In the genomic region with DNA sequence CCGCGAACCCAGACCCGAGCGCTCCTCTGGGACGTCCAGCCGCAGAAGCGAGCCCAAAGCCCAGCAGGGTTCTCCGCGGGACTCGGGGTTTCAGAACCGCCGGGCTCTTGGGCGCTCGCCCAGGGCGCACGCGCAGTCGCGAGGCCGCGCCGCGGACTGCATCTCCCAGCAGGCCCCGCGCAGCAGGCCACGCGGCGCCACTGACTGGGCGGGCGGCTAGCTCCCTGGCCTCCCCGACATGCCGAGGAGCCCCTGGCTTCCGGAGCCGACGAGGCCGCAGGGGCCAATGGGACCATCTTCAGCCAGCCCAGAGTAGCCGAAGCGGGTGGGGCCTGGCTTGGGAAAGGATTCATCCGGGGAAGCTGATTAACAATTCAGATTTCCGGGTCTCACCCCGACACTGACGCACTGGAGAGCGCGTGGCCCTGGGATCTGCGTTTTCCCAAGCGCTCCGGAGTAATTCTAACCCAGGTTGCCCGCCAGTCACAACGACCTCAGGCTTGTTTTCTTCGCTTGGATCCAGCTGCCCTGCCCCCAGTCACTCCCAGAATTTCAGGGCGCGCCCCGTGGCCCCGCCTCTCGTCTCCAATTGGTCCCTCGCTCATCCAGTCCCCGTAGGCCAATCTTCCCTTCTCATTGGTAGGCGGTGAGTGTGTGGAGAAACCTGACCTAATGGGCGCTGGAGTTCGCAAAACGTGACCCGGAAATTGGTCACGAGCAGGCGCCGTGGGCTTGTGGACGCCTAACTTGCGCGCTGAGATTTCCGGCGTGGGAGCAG, we compare ENCODE assay signal across 1 cellular context.
TF ChIP-seq lines count a peak whose summit lies in the region.

A gene (plus strand): TSS at position 745 of the 778 bp plus-strand sequence. CDS start 328 bp downstream, outside the sequence.

TF ChIP-seq in HepG2, 621 proteins besides CTCF, POLR2A, EP300 and RAD21 (continued from another document and continues in another):
- TF ChIP-seq, protein P1, sequence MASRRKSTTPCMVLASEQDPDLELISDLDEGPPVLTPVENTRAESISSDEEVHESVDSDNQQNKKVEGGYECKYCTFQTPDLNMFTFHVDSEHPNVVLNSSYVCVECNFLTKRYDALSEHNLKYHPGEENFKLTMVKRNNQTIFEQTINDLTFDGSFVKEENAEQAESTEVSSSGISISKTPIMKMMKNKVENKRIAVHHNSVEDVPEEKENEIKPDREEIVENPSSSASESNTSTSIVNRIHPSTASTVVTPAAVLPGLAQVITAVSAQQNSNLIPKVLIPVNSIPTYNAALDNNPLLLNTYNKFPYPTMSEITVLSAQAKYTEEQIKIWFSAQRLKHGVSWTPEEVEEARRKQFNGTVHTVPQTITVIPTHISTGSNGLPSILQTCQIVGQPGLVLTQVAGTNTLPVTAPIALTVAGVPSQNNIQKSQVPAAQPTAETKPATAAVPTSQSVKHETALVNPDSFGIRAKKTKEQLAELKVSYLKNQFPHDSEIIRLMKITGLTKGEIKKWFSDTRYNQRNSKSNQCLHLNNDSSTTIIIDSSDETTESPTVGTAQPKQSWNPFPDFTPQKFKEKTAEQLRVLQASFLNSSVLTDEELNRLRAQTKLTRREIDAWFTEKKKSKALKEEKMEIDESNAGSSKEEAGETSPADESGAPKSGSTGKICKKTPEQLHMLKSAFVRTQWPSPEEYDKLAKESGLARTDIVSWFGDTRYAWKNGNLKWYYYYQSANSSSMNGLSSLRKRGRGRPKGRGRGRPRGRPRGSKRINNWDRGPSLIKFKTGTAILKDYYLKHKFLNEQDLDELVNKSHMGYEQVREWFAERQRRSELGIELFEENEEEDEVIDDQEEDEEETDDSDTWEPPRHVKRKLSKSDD (CRISPR knock-in tag; IDR thresholded peaks at IDR 0.05; ENCODE audit: low read depth) = 0 out of 2 replicates have a peak, but pooled peaks have one; percentile 77
- TF ChIP-seq SAFB2 (CRISPR knock-in tag; IDR thresholded peaks at IDR 0.05; ENCODE audit: borderline replicate concordance, low read depth) = no peak
- peak; percentile 67; the same call in 1 of the 2 replicates for TF ChIP-seq ZNF777 (CRISPR knock-in tag; IDR thresholded peaks at IDR 0.05)
- TF ChIP-seq ZNF263 (CRISPR knock-in tag; IDR thresholded peaks at IDR 0.05) = peak; percentile 42
- TF ChIP-seq ARNTL (CRISPR knock-in tag; IDR thresholded peaks at IDR 0.05) = peak; percentile 93
- 0 out of 2 replicates have a peak, but pooled peaks have one; percentile 35 for TF ChIP-seq TP53 (CRISPR knock-in tag; conservative IDR thresholded peaks at IDR 0.05)
- TF ChIP-seq MAZ (IDR thresholded peaks at IDR 0.05; ENCODE audit: borderline replicate concordance, low read depth, low read length) = peak; percentile 51; the same call in 1 of the 2 replicates
- peak; percentile 69 for TF ChIP-seq MAZ (CRISPR knock-in tag; IDR thresholded peaks at IDR 0.05; ENCODE audit: low read depth)
- TF ChIP-seq POLR2AphosphoS5 (IDR thresholded peaks at IDR 0.05; ENCODE audit: low read depth, low read length) = peak; percentile 68
- TF ChIP-seq SMARCC2 (IDR thresholded peaks at IDR 0.05) = no peak
- TF ChIP-seq FOXK2 (IDR thresholded peaks at IDR 0.05) = peak; percentile 51
- 0 out of 2 replicates have a peak, but pooled peaks have one; percentile 11 for TF ChIP-seq MIER3 (CRISPR knock-in tag; IDR thresholded peaks at IDR 0.05; ENCODE audit: borderline replicate concordance)
- TF ChIP-seq ZNF605 (CRISPR knock-in tag; IDR thresholded peaks at IDR 0.05) = peak; percentile 81
- TF ChIP-seq SOX6 (IDR thresholded peaks at IDR 0.05) = no peak
- TF ChIP-seq SOX6 (CRISPR knock-in tag; IDR thresholded peaks at IDR 0.05) = peak; percentile 24; the same call in 1 of the 2 replicates
- TF ChIP-seq PHF21A (CRISPR knock-in tag; IDR thresholded peaks at IDR 0.05) = peak; percentile 80
- peak; percentile 89 for TF ChIP-seq ZNF776 (CRISPR knock-in tag; IDR thresholded peaks at IDR 0.05)
- peak; percentile 60; the same call in 1 of the 2 replicates for TF ChIP-seq RNF2 (conservative IDR thresholded peaks at IDR 0.05; ENCODE audit: low read depth)
- TF ChIP-seq, protein P2, sequence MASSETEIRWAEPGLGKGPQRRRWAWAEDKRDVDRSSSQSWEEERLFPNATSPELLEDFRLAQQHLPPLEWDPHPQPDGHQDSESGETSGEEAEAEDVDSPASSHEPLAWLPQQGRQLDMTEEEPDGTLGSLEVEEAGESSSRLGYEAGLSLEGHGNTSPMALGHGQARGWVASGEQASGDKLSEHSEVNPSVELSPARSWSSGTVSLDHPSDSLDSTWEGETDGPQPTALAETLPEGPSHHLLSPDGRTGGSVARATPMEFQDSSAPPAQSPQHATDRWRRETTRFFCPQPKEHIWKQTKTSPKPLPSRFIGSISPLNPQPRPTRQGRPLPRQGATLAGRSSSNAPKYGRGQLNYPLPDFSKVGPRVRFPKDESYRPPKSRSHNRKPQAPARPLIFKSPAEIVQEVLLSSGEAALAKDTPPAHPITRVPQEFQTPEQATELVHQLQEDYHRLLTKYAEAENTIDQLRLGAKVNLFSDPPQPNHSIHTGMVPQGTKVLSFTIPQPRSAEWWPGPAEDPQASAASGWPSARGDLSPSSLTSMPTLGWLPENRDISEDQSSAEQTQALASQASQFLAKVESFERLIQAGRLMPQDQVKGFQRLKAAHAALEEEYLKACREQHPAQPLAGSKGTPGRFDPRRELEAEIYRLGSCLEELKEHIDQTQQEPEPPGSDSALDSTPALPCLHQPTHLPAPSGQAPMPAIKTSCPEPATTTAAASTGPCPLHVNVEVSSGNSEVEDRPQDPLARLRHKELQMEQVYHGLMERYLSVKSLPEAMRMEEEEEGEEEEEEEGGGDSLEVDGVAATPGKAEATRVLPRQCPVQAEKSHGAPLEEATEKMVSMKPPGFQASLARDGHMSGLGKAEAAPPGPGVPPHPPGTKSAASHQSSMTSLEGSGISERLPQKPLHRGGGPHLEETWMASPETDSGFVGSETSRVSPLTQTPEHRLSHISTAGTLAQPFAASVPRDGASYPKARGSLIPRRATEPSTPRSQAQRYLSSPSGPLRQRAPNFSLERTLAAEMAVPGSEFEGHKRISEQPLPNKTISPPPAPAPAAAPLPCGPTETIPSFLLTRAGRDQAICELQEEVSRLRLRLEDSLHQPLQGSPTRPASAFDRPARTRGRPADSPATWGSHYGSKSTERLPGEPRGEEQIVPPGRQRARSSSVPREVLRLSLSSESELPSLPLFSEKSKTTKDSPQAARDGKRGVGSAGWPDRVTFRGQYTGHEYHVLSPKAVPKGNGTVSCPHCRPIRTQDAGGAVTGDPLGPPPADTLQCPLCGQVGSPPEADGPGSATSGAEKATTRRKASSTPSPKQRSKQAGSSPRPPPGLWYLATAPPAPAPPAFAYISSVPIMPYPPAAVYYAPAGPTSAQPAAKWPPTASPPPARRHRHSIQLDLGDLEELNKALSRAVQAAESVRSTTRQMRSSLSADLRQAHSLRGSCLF (CRISPR knock-in tag; IDR thresholded peaks at IDR 0.05; ENCODE audit: borderline replicate concordance) = peak; percentile 21; the same call in 1 of the 2 replicates
- TF ChIP-seq SIN3A (IDR thresholded peaks at IDR 0.05; ENCODE audit: borderline replicate concordance, low read depth, low read length) = peak; percentile 56; the same call in 1 of the 2 replicates
- TF ChIP-seq CBX5 (CRISPR knock-in tag; IDR thresholded peaks at IDR 0.05; ENCODE audit: borderline replicate concordance) = peak; percentile 56; the same call in 1 of the 2 replicates
- TF ChIP-seq NR2C2 (CRISPR knock-in tag; IDR thresholded peaks at IDR 0.05; ENCODE audit: borderline replicate concordance) = peak; percentile 98
- TF ChIP-seq ZNF678 (CRISPR knock-in tag; IDR thresholded peaks at IDR 0.05) = 0 out of 2 replicates have a peak, but pooled peaks have one; percentile 24
- no peak for TF ChIP-seq JARID2 (CRISPR knock-in tag; IDR thresholded peaks at IDR 0.05; ENCODE audit: insufficient replicate concordance)
- TF ChIP-seq SP1 (IDR thresholded peaks at IDR 0.05) = no peak
- peak; percentile 64 for TF ChIP-seq SP1 (CRISPR knock-in tag; IDR thresholded peaks at IDR 0.05)
- peak; percentile 25; the same call in 1 of the 2 replicates for TF ChIP-seq GTF2F1 (IDR thresholded peaks at IDR 0.05; ENCODE audit: low read length)
- TF ChIP-seq ZNF660 (CRISPR knock-in tag; IDR thresholded peaks at IDR 0.05; ENCODE audit: borderline replicate concordance, low read depth) = no peak
- TF ChIP-seq SRY (CRISPR knock-in tag; IDR thresholded peaks at IDR 0.05) = peak; percentile 2; the same call in 1 of the 2 replicates
- TF ChIP-seq MXD4 (CRISPR knock-in tag; IDR thresholded peaks at IDR 0.05) = peak; percentile 64
- TF ChIP-seq TCF7 (IDR thresholded peaks at IDR 0.05; ENCODE audit: low read depth) = no peak
- TF ChIP-seq MEIS1 (CRISPR knock-in tag; IDR thresholded peaks at IDR 0.05; ENCODE audit: borderline replicate concordance) = peak; percentile 87
- 0 out of 2 replicates have a peak, but pooled peaks have one; percentile 70 for TF ChIP-seq FOXM1 (CRISPR knock-in tag; IDR thresholded peaks at IDR 0.05)
- TF ChIP-seq MED13 (CRISPR knock-in tag; IDR thresholded peaks at IDR 0.05) = no peak
- TF ChIP-seq ZFP90 (CRISPR knock-in tag; IDR thresholded peaks at IDR 0.05; ENCODE audit: borderline replicate concordance) = peak; percentile 87
- TF ChIP-seq TBX2 (CRISPR knock-in tag; IDR thresholded peaks at IDR 0.05; ENCODE audit: borderline replicate concordance) = peak; percentile 65
- no peak for TF ChIP-seq ARNT (IDR thresholded peaks at IDR 0.05)
- TF ChIP-seq, protein P3, sequence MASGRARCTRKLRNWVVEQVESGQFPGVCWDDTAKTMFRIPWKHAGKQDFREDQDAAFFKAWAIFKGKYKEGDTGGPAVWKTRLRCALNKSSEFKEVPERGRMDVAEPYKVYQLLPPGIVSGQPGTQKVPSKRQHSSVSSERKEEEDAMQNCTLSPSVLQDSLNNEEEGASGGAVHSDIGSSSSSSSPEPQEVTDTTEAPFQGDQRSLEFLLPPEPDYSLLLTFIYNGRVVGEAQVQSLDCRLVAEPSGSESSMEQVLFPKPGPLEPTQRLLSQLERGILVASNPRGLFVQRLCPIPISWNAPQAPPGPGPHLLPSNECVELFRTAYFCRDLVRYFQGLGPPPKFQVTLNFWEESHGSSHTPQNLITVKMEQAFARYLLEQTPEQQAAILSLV (CRISPR knock-in tag; IDR thresholded peaks at IDR 0.05; ENCODE audit: borderline replicate concordance) = 0 out of 2 replicates have a peak, but pooled peaks have one; percentile 1
- peak; percentile 92 for TF ChIP-seq SIX4 (CRISPR knock-in tag; IDR thresholded peaks at IDR 0.05)
- TF ChIP-seq SNAPC2 (CRISPR knock-in tag; IDR thresholded peaks at IDR 0.05) = no peak; the same call in 1 of the 2 replicates
- TF ChIP-seq, protein P4, sequence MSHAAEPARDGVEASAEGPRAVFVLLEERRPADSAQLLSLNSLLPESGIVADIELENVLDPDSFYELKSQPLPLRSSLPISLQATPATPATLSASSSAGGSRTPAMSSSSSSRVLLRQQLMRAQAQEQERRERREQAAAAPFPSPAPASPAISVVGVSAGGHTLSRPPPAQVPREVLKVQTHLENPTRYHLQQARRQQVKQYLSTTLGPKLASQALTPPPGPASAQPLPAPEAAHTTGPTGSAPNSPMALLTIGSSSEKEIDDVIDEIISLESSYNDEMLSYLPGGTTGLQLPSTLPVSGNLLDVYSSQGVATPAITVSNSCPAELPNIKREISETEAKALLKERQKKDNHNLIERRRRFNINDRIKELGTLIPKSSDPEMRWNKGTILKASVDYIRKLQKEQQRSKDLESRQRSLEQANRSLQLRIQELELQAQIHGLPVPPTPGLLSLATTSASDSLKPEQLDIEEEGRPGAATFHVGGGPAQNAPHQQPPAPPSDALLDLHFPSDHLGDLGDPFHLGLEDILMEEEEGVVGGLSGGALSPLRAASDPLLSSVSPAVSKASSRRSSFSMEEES (CRISPR knock-in tag; IDR thresholded peaks at IDR 0.05) = peak; percentile 71
- TF ChIP-seq GATAD1 (CRISPR knock-in tag; IDR thresholded peaks at IDR 0.05) = peak; percentile 97
- no peak for TF ChIP-seq ZNF337 (CRISPR knock-in tag; IDR thresholded peaks at IDR 0.05; ENCODE audit: borderline replicate concordance, low read depth)
- TF ChIP-seq MEIS2 (CRISPR knock-in tag; IDR thresholded peaks at IDR 0.05) = peak; percentile 20; the same call in 1 of the 2 replicates
- no peak for TF ChIP-seq ZNF878 (CRISPR knock-in tag; IDR thresholded peaks at IDR 0.05)
- TF ChIP-seq ZSCAN29 (CRISPR knock-in tag; conservative IDR thresholded peaks at IDR 0.05) = peak; percentile 64; the same call in 1 of the 2 replicates
- TF ChIP-seq CREB1 (IDR thresholded peaks at IDR 0.05) = peak; percentile 93
- TF ChIP-seq CREB1 (CRISPR knock-in tag; IDR thresholded peaks at IDR 0.05) = peak; percentile 97
- 0 out of 2 replicates have a peak, but pooled peaks have one; percentile 27 for TF ChIP-seq ATF7-NPFF (CRISPR knock-in tag; IDR thresholded peaks at IDR 0.05; ENCODE audit: low read depth)
- TF ChIP-seq, protein P5, sequence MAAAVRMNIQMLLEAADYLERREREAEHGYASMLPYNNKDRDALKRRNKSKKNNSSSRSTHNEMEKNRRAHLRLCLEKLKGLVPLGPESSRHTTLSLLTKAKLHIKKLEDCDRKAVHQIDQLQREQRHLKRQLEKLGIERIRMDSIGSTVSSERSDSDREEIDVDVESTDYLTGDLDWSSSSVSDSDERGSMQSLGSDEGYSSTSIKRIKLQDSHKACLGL (CRISPR knock-in tag; IDR thresholded peaks at IDR 0.05) = peak; percentile 83
- no peak for TF ChIP-seq ZFP36L2 (CRISPR knock-in tag; IDR thresholded peaks at IDR 0.05)
- TF ChIP-seq TAF1 (CRISPR knock-in tag; IDR thresholded peaks at IDR 0.05) = peak; percentile 79
- TF ChIP-seq ZNF441 (CRISPR knock-in tag; IDR thresholded peaks at IDR 0.05; ENCODE audit: borderline replicate concordance) = peak; percentile 1; the same call in 1 of the 2 replicates
- no peak for TF ChIP-seq ZSCAN9 (CRISPR knock-in tag; IDR thresholded peaks at IDR 0.05; ENCODE audit: borderline replicate concordance)
- peak; percentile 35; the same call in 1 of the 2 replicates for TF ChIP-seq ZNF768 (CRISPR knock-in tag; IDR thresholded peaks at IDR 0.05)
- TF ChIP-seq ZSCAN21 (CRISPR knock-in tag; IDR thresholded peaks at IDR 0.05; ENCODE audit: borderline replicate concordance) = no peak; the same call in 1 of the 2 replicates
- peak; percentile 93 for TF ChIP-seq KAT8 (CRISPR knock-in tag; IDR thresholded peaks at IDR 0.05)
- no peak for TF ChIP-seq SRSF9 (IDR thresholded peaks at IDR 0.05; ENCODE audit: borderline replicate concordance, insufficient read depth, low read depth, low read length, poor library complexity, severe bottlenecking)
- TF ChIP-seq ZNF510 (CRISPR knock-in tag; IDR thresholded peaks at IDR 0.05; ENCODE audit: low read depth) = peak; percentile 84; the same call in 1 of the 2 replicates
- TF ChIP-seq ARNT2 (CRISPR knock-in tag; IDR thresholded peaks at IDR 0.05; ENCODE audit: low read depth) = peak; percentile 74; the same call in 1 of the 2 replicates
- peak; percentile 91 for TF ChIP-seq ZFX (CRISPR knock-in tag; IDR thresholded peaks at IDR 0.05; ENCODE audit: low read depth)
